In genomic region chr2:184187421-184187971, GRCh38 we compare ENCODE assay signal across 36 cellular contexts.
"Had no signal": no experiment of that assay in that cellular context is flagged by ENCODE, and none has a peak within 500 bp of the region (broad histone marks: within the 10 kb centered on the region; RNA-seq: fewer than 3 reads in every experiment).

No MANE protein-coding gene starts in this region.

- H3K4me1 ChIP-seq: adrenal gland, body of pancreas, breast epithelium had no signal

- H3K27ac ChIP-seq: adrenal gland, body of pancreas, brain microvascular endothelial cell, breast epithelium, VCaP had no signal

- H3K27me3 Mint-ChIP-seq: activated B cell treated with CpG ODN at 0.5 μM for 24 hours; activated CD4-positive, alpha-beta memory T cell treated with anti-CD3 and anti-CD28 coated beads for 36 hours; activated CD4-positive, alpha-beta T cell treated with anti-CD3 and anti-CD28 coated beads, Interleukin-2, amount 10 ng/mL, durations not matched to agents 24 days and 14 days; activated CD8-positive, alpha-beta T cell treated with anti-CD3 and anti-CD28 coated beads for 36 hours; activated naive CD8-positive, alpha-beta T cell treated with anti-CD3 and anti-CD28 coated beads for 36 hours; activated T-helper 17 cell treated with anti-CD3 and anti-CD28 coated beads, Interleukin-2, amount 50 U/mL, for 72 hours had no signal

- H3K27ac Mint-ChIP-seq: activated B cell treated with CpG ODN at 0.5 μM for 24 hours; activated CD4-positive, alpha-beta memory T cell treated with anti-CD3 and anti-CD28 coated beads for 36 hours; activated CD4-positive, alpha-beta T cell treated with anti-CD3 and anti-CD28 coated beads, Interleukin-2, amount 10 ng/mL, durations not matched to agents 24 days and 14 days; activated CD8-positive, alpha-beta T cell treated with anti-CD3 and anti-CD28 coated beads for 36 hours; activated naive CD4-positive, alpha-beta T cell treated with anti-CD3 and anti-CD28 coated beads for 36 hours; activated naive CD4-positive, alpha-beta T cell treated with anti-CD3 and anti-CD28 coated beads, Interleukin-2, amount 50 U/mL, for 72 hours; activated naive CD8-positive, alpha-beta T cell treated with anti-CD3 and anti-CD28 coated beads for 36 hours; activated T-cell treated with anti-CD3 and anti-CD28 coated beads, Interleukin-2, amount 50 U/mL, for 72 hours; activated T-helper 1 cell treated with anti-CD3 and anti-CD28 coated beads, Interleukin-12 subunit alpha, Interleukin-12 subunit beta, Interleukin-2, Interleukin-4 antibody, amounts not matched to agents 30 ng/mL and 10 ng/mL and 1 ng/mL, durations not matched to agents 14 hours and 24 hours and 36 hours; activated T-helper 17 cell treated with anti-CD3 and anti-CD28 coated beads, Interleukin-2, amount 50 U/mL, for 72 hours; T-helper 1 cell treated with Interleukin-12 subunit alpha and Interleukin-12 subunit beta and Interleukin-4 antibody, amounts not matched to agents 30 μg/mL and 1 μg/mL, for 36 hours; T-helper 2 cell treated with Interferon-gamma antibody and Interleukin-4, amounts not matched to agents 5 μg/mL and 100 μg/mL, for 36 hours had no signal

- H3K4me1 Mint-ChIP-seq: activated B cell treated with CpG ODN at 0.5 μM for 24 hours; activated CD4-positive, alpha-beta T cell treated with anti-CD3 and anti-CD28 coated beads, Interleukin-2, amount 10 ng/mL, durations not matched to agents 24 days and 14 days; activated naive CD8-positive, alpha-beta T cell treated with anti-CD3 and anti-CD28 coated beads for 36 hours; activated T-helper 17 cell treated with anti-CD3 and anti-CD28 coated beads, Interleukin-2, amount 50 U/mL, for 72 hours had no signal

- FAIRE-seq: astrocyte, TTC549 had no signal

- H3K27me3 ChIP-seq: adrenal gland, body of pancreas, brain microvascular endothelial cell, breast epithelium had no signal

- H3K4me3 ChIP-seq: adrenal gland, body of pancreas, breast epithelium had no signal

- H3K9me3 Mint-ChIP-seq: activated CD4-positive, alpha-beta T cell treated with anti-CD3 and anti-CD28 coated beads, Interleukin-2, amount 10 ng/mL, durations not matched to agents 24 days and 14 days; activated T-cell treated with anti-CD3 and anti-CD28 coated beads, Interleukin-2, amount 50 U/mL, for 4 hours; T-helper 2 cell treated with Interferon-gamma antibody and Interleukin-4, amounts not matched to agents 5 μg/mL and 100 μg/mL, for 36 hours had no signal

- H3K4me3 Mint-ChIP-seq: activated B cell treated with CpG ODN at 0.5 μM for 24 hours; activated CD4-positive, alpha-beta memory T cell treated with anti-CD3 and anti-CD28 coated beads for 36 hours; activated CD4-positive, alpha-beta T cell treated with anti-CD3 and anti-CD28 coated beads, Interleukin-2, amount 10 ng/mL, durations not matched to agents 24 days and 14 days; activated CD8-positive, alpha-beta T cell treated with anti-CD3 and anti-CD28 coated beads for 36 hours; activated naive CD4-positive, alpha-beta T cell treated with anti-CD3 and anti-CD28 coated beads for 36 hours; activated naive CD8-positive, alpha-beta T cell treated with anti-CD3 and anti-CD28 coated beads for 36 hours; activated T-cell treated with anti-CD3 and anti-CD28 coated beads, Interleukin-2, amount 50 U/mL, for 4 hours; activated T-cell treated with anti-CD3 and anti-CD28 coated beads, Interleukin-2, amount 50 U/mL, for 72 hours; activated T-helper 1 cell treated with anti-CD3 and anti-CD28 coated beads, Interleukin-12 subunit alpha, Interleukin-12 subunit beta, Interleukin-2, Interleukin-4 antibody, amounts not matched to agents 30 ng/mL and 10 ng/mL and 1 ng/mL, durations not matched to agents 14 hours and 24 hours and 36 hours; activated T-helper 17 cell treated with anti-CD3 and anti-CD28 coated beads, Interleukin-2, amount 50 U/mL, for 72 hours; T-helper 1 cell treated with Interleukin-12 subunit alpha and Interleukin-12 subunit beta and Interleukin-4 antibody, amounts not matched to agents 30 μg/mL and 1 μg/mL, for 36 hours; T-helper 2 cell treated with Interferon-gamma antibody and Interleukin-4, amounts not matched to agents 5 μg/mL and 100 μg/mL, for 36 hours had no signal

- ATAC-seq: activated CD8-positive, alpha-beta T cell treated with anti-CD3 and anti-CD28 coated beads for 36 hours; activated naive CD4-positive, alpha-beta T cell treated with anti-CD3 and anti-CD28 coated beads, Interleukin-2, amount 50 U/mL, for 72 hours; activated T-cell treated with anti-CD3 and anti-CD28 coated beads, Interleukin-2, amount 50 U/mL, for 4 hours; activated T-cell treated with anti-CD3 and anti-CD28 coated beads, Interleukin-2, amount 50 U/mL, for 72 hours; activated T-helper 17 cell treated with anti-CD3 and anti-CD28 coated beads, Interleukin-2, amount 50 U/mL, for 72 hours; body of pancreas had no signal

- DNase-seq: activated B cell treated with CpG ODN at 0.5 μM for 24 hours; activated CD4-positive, alpha-beta memory T cell treated with anti-CD3 and anti-CD28 coated beads for 36 hours; activated CD4-positive, alpha-beta T cell treated with anti-CD3 and anti-CD28 coated beads for 4 hours; activated CD4-positive, alpha-beta T cell treated with anti-CD3 and anti-CD28 coated beads, Interleukin-2, amount 10 ng/mL, durations not matched to agents 24 days and 14 days; activated CD4-positive, alpha-beta T cell treated with anti-CD3 and anti-CD28 coated beads, Interleukin-2, amount 50 U/mL, for 1 hour; activated CD4-positive, alpha-beta T cell treated with anti-CD3 and anti-CD28 coated beads, Interleukin-2, amount 50 U/mL, for 4 hours; activated CD4-positive, CD25-positive, alpha-beta regulatory T cell treated with anti-CD3 and anti-CD28 coated beads, Interleukin-2, amount 50 U/mL, for 72 hours; activated CD8-positive, alpha-beta memory T cell treated with anti-CD3 and anti-CD28 coated beads, Interleukin-2, amount 50 U/mL, for 4 hours; activated CD8-positive, alpha-beta T cell treated with anti-CD3 and anti-CD28 coated beads for 36 hours; activated effector memory CD4-positive, alpha-beta T cell treated with anti-CD3 and anti-CD28 coated beads, Interleukin-2, amount 50 U/mL, for 16 hours; activated gamma-delta T cell treated with Interleukin-2 at 50 U/mL for 16 hours; activated naive CD4-positive, alpha-beta T cell; activated naive CD4-positive, alpha-beta T cell treated with anti-CD3 and anti-CD28 coated beads for 36 hours; activated naive CD4-positive, alpha-beta T cell treated with anti-CD3 and anti-CD28 coated beads, Interleukin-2, amount 50 U/mL, for 16 hours; activated naive CD8-positive, alpha-beta T cell treated with anti-CD3 and anti-CD28 coated beads for 36 hours; activated T-cell treated with anti-CD3 and anti-CD28 coated beads for 4 hours; activated T-cell treated with anti-CD3 and anti-CD28 coated beads, Interleukin-2, amount 50 U/mL, for 1 hour; activated T-cell treated with anti-CD3 and anti-CD28 coated beads, Interleukin-2, amount 50 U/mL, for 4 hours; activated T-cell treated with anti-CD3 and anti-CD28 coated beads, Interleukin-2, amount 50 U/mL, for 72 hours; adrenal gland; amniotic stem cell; body of pancreas; brain microvascular endothelial cell; central memory CD4-positive, alpha-beta T cell; T-helper 1 cell; T-helper 2 cell; T-helper 9 cell had no signal

- H3K36me3 ChIP-seq: adrenal gland, brain microvascular endothelial cell, breast epithelium had no signal

- H3K9me3 ChIP-seq: adrenal gland, body of pancreas, breast epithelium had no signal

- H3K36me3 Mint-ChIP-seq: activated CD4-positive, alpha-beta memory T cell treated with anti-CD3 and anti-CD28 coated beads for 36 hours; activated naive CD4-positive, alpha-beta T cell treated with anti-CD3 and anti-CD28 coated beads, Interleukin-2, amount 50 U/mL, for 72 hours; activated naive CD8-positive, alpha-beta T cell treated with anti-CD3 and anti-CD28 coated beads for 36 hours had no signal
